ENCODE assay signal across 8 cellular contexts in genomic region chr11:8018742-8019631, GRCh38. TPM values are rescaled to one million over a fixed set of nuclear protein-coding genes. Genes with fewer than 3 reads are reported as not detected.
DNase-seq lines count a peak whose midpoint lies in the region; ATAC-seq and TF ChIP-seq lines count a peak whose summit lies in the region.

No MANE protein-coding gene starts in this region.

- H3K27me3 ChIP-seq in RWPE2 (ENCODE audit: insufficient read depth, poor library complexity, severe bottlenecking) (peaks cover 8% of the 10 kb centered on the region), neuronal stem cell (ENCODE audit: control insufficient read depth in 3 of 3, insufficient read depth in 3 of 3, low read depth in 1 of 3, low read length in 3 of 3) (peaks cover 0 to 67% (median 34%) of the 10 kb centered on the region in 3 experiments)

- ATAC-seq in RWPE2 (ENCODE audit: low read depth) (peak; percentile 73), GM19023 (IDR thresholded peaks at IDR 0.05; ENCODE audit: unreplicated experiment) (no peak)
- ATAC-seq in activated naive CD4-positive, alpha-beta T cell treated with anti-CD3 and anti-CD28 coated beads, Interleukin-2, amount 50 U/mL, for 72 hours, result peak; percentile 72 to 78

- H3K9ac ChIP-seq in neuronal stem cell (ENCODE audit: low read depth, low read length, poor library complexity), result no peak overlapping the region

- peak overlapping the region; percentile 67 for H3K4me2 ChIP-seq in neuronal stem cell (ENCODE audit: insufficient read depth, low read length, poor library complexity, severe bottlenecking)

- no peak overlapping the region for H4K91ac ChIP-seq in neuronal stem cell (ENCODE audit: low read depth, low read length, poor library complexity)

- H3K36me3 Mint-ChIP-seq in activated naive CD4-positive, alpha-beta T cell treated with anti-CD3 and anti-CD28 coated beads, Interleukin-2, amount 50 U/mL, for 72 hours, result peaks cover 0 to 7% of the 10 kb centered on the region in 2 donors

- peak overlapping the region; percentile 69 for H3K18ac ChIP-seq in neuronal stem cell (ENCODE audit: low read length)

- no peak overlapping the region for H4K8ac ChIP-seq in neuronal stem cell (ENCODE audit: low read depth, low read length)

- H3K4me3 ChIP-seq in RWPE2 (ENCODE audit: severe bottlenecking) (peak overlapping the region; percentile 33), neuronal stem cell (ENCODE audit: low read length in 2 of 2) (peak overlapping the region; percentile 49 to 83)

- H2BK12ac ChIP-seq in neuronal stem cell (ENCODE audit: low read length), result no peak overlapping the region

- H3K4me1 ChIP-seq in RWPE2 (ENCODE audit: insufficient read depth, poor library complexity, severe bottlenecking) (no peaks in the 10 kb centered on the region), neuronal stem cell (ENCODE audit: control insufficient read depth in 2 of 2, insufficient read depth in 1 of 2, low read depth in 1 of 2, low read length in 2 of 2) (peaks cover 4% of the 10 kb centered on the region in 2 donors)

- no peak overlapping the region for H3K23ac ChIP-seq in neuronal stem cell (ENCODE audit: low read depth, low read length, poor library complexity)

- no peak overlapping the region for H2BK120ac ChIP-seq in neuronal stem cell (ENCODE audit: low read depth, low read length)

- no peak overlapping the region for H3K27ac Mint-ChIP-seq in activated naive CD4-positive, alpha-beta T cell treated with anti-CD3 and anti-CD28 coated beads, Interleukin-2, amount 50 U/mL, for 72 hours

- H3K27ac ChIP-seq in RWPE2 (ENCODE audit: poor library complexity, severe bottlenecking) (no peak overlapping the region), neuronal stem cell (replicated peaks; ENCODE audit: low read length) (no peak overlapping the region), substantia nigra (ENCODE audit: low read depth, low read length, poor library complexity, severe bottlenecking) (peak overlapping the region; percentile 58)

- no peak overlapping the region for H3K4ac ChIP-seq in neuronal stem cell (ENCODE audit: low read length)

- H2AK5ac ChIP-seq in neuronal stem cell (ENCODE audit: low read depth, low read length), result no peak overlapping the region

- H3K9me3 ChIP-seq in RWPE2 (ENCODE audit: severe bottlenecking) (no peaks in the 10 kb centered on the region), neuronal stem cell (replicated peaks in 1 of 2; ENCODE audit: control insufficient read depth in 2 of 2, insufficient read depth in 1 of 2, low read depth in 1 of 2, low read length in 2 of 2) (no peaks in the 10 kb centered on the region)

- WGBS in neuronal stem cell (ENCODE audit: extremely low coverage in 2 of 2, insufficient read length in 2 of 2, insufficient replicate concordance in 1 of 2), 2 donors, result no CpG with 5 or more reads among the region's 84 CpGs

- H3K9me3 Mint-ChIP-seq in activated naive CD4-positive, alpha-beta T cell treated with anti-CD3 and anti-CD28 coated beads, Interleukin-2, amount 50 U/mL, for 72 hours, result no peaks in the 10 kb centered on the region

- DNase-seq in NCI-H446 (lab: John Stamatoyannopoulos, UW) (peak; percentile 23 to 54), NCI-H446 treated with DMSO at 0.1 percent for 48 hours (lab: John Stamatoyannopoulos, UW) (no peak), RWPE2 (ENCODE audit: low spot score) (no peak), head of caudate nucleus (peak; percentile 58 to 89 (median 77)), neuronal stem cell (ENCODE audit: low spot score) (peak; percentile 75), substantia nigra (lab: John Stamatoyannopoulos, UW) (peak in 40 of 49 donors; percentile 16 to 86 (median 56))
- DNase-seq in activated naive CD4-positive, alpha-beta T cell treated with anti-CD3 and anti-CD28 coated beads, Interleukin-2, amount 50 U/mL, for 72 hours (ENCODE audit: low spot score in 2 of 2), result peak in 1 of 2 donors; percentile 45

- peak overlapping the region; percentile 94 for H2AFZ ChIP-seq in neuronal stem cell (ENCODE audit: low read length)

- H2BK5ac ChIP-seq in neuronal stem cell (ENCODE audit: low read length), result no peak overlapping the region

- H3K36me3 ChIP-seq in RWPE2 (ENCODE audit: low read depth), result no peaks in the 10 kb centered on the region
- H3K36me3 ChIP-seq in neuronal stem cell (replicated peaks in 1 of 2; ENCODE audit: control insufficient read depth in 2 of 2, insufficient read depth in 2 of 2, low read length in 2 of 2), result no peaks in the 10 kb centered on the region

- no peaks in the 10 kb centered on the region for H3K79me1 ChIP-seq in neuronal stem cell (ENCODE audit: low read depth, low read length)

- TF ChIP-seq CTCF in RWPE2 (IDR thresholded peaks at IDR 0.05; ENCODE audit: poor library complexity, severe bottlenecking), result no peak

- H2BK15ac ChIP-seq in neuronal stem cell (ENCODE audit: low read length), result no peak overlapping the region

- no peak overlapping the region for H3K14ac ChIP-seq in neuronal stem cell (ENCODE audit: low read length)

- intact Hi-C loops in head of caudate nucleus (cut with DNase I), result no loop called here

RNA-seq across cellular contexts. Expression of gene EIF3F, which starts 31.9 kb away (rescaled TPM):
- 100 to 1,000 TPM; 329 to 492 TPM for total RNA-seq in activated naive CD4-positive, alpha-beta T cell treated with anti-CD3 and anti-CD28 coated beads, Interleukin-2, amount 50 U/mL, for 72 hours
- polyA plus RNA-seq in neuronal stem cell (2013, experiment 1 of 2), result 844 TPM
- polyA plus RNA-seq in neuronal stem cell (2013, experiment 2 of 2), result 868 TPM

RNA-seq across cellular contexts. Expression of gene NLRP10, which starts 53.7 kb away (rescaled TPM):
- not detected for total RNA-seq in activated naive CD4-positive, alpha-beta T cell treated with anti-CD3 and anti-CD28 coated beads, Interleukin-2, amount 50 U/mL, for 72 hours
- not detected for polyA plus RNA-seq in neuronal stem cell (2013, experiment 1 of 2)
- not detected for polyA plus RNA-seq in neuronal stem cell (2013, experiment 2 of 2)

Comparison
In these comparisons a context has a peak if more than half of its experiments do, and no peak if none do; other contexts are left out.
1. DNase-seq: peak in NCI-H446 (2 of 2), head of caudate nucleus (42 of 42), neuronal stem cell (single experiment) and substantia nigra (40 of 49); none in NCI-H446 treated with DMSO at 0.1 percent for 48 hours (single experiment) and RWPE2 (single experiment).